In the genomic region with DNA sequence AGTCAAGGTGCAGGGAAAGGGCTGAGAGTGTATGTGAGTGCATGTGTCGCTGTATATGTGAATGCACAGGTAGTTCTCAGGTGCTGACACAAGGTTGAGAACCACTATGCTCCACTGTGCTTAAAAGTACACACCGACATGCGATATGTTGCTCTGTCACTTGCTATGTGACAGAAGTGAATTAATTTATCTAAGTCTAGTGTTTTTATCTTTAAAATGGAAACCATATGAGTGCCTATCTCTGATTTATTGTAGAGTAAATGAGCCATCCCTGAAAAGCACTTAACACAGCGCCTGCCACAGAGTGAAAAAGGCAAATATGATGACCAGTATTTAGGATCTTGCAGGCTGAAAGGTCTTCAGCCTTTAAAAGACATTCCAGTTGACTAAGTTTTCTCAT, we compare ENCODE assay signal across 27 cellular contexts.
"Had no signal": no experiment of that assay in that cellular context is flagged by ENCODE, and none has a peak within 500 bp of the region (broad histone marks: within the 10 kb centered on the region; RNA-seq: fewer than 3 reads in every experiment).

No MANE protein-coding gene starts in this region.

- DNase-seq: occipital lobe; ovary; posterior cingulate gyrus; psoas muscle; right cardiac atrium; right lobe of liver; sigmoid colon; small intestine; stimulated activated CD4-positive, alpha-beta T cell treated with anti-CD3 and anti-CD28 coated beads, Interleukin-15, amount 100 ng/mL, for 24 hours; stimulated activated CD4-positive, alpha-beta T cell treated with anti-CD3 and anti-CD28 coated beads, Interleukin-2, amount 100 ng/mL, for 24 hours; stimulated activated CD4-positive, alpha-beta T cell treated with anti-CD3 and anti-CD28 coated beads, Interleukin-2, amount 100 ng/mL, for 48 hours; stimulated activated CD4-positive, alpha-beta T cell treated with anti-CD3 and anti-CD28 coated beads, Interleukin-4, amount 100 ng/mL, for 24 hours; stimulated activated naive B cell treated with anti-CD40 and anti-IgM and Interleukin-4, amounts not matched to agents 10 μg/mL and 1 μg/mL and 100 μg/mL, for 72 hours; stimulated activated naive CD4-positive, alpha-beta T cell treated with Interleukin-2 at 50 U/mL for 16 hours; stomach; thyroid gland; trophoblast cell; upper lobe of left lung had no signal

- H3K4me3 Mint-ChIP-seq: neural progenitor cell; stimulated activated effector memory CD8-positive, alpha-beta T cell treated with anti-CD3 and anti-CD28 coated beads, Interleukin-12 subunit alpha, Interleukin-12 subunit beta, amount 100 ng/mL, for 72 hours; stimulated activated naive B cell treated with anti-CD40 and anti-IgM and Interleukin-4, amounts not matched to agents 10 μg/mL and 1 μg/mL and 100 μg/mL, for 72 hours; stimulated activated naive CD8-positive, alpha-beta T cell treated with anti-CD3 and anti-CD28 coated beads, Interleukin-15, Interleukin-2, amounts not matched to agents 100 ng/mL and 50 ng/mL, for 24 hours had no signal

- ATAC-seq: psoas muscle; right cardiac atrium; right lobe of liver; stimulated activated effector memory CD8-positive, alpha-beta T cell treated with anti-CD3 and anti-CD28 coated beads, Interleukin-12 subunit alpha, Interleukin-12 subunit beta, amount 100 ng/mL, for 72 hours; stimulated activated naive B cell treated with anti-CD40 and anti-IgM and Interleukin-4, amounts not matched to agents 10 μg/mL and 1 μg/mL and 100 μg/mL, for 72 hours had no signal

- H3K36me3 ChIP-seq: ovary, right lobe of liver, thoracic aorta, thyroid gland, upper lobe of left lung, vagina had no signal

- H3K4me2 ChIP-seq: neural progenitor cell had no signal

- H3K27ac ChIP-seq: neural progenitor cell, ovary, parathyroid adenoma, psoas muscle, right lobe of liver, sigmoid colon, stomach, thoracic aorta, thyroid gland, tibial nerve, upper lobe of left lung, vagina had no signal

- H3K9me3 ChIP-seq: ovary, psoas muscle, right lobe of liver, sigmoid colon, stomach, thoracic aorta, thyroid gland, tibial nerve, upper lobe of left lung, vagina had no signal

- H3K9me3 Mint-ChIP-seq: nephron; neural progenitor cell; stimulated activated effector memory CD8-positive, alpha-beta T cell treated with anti-CD3 and anti-CD28 coated beads, Interleukin-12 subunit alpha, Interleukin-12 subunit beta, amount 100 ng/mL, for 72 hours; stimulated activated naive B cell treated with anti-CD40 and anti-IgM and Interleukin-4, amounts not matched to agents 10 μg/mL and 1 μg/mL and 100 μg/mL, for 72 hours; stimulated activated naive CD8-positive, alpha-beta T cell treated with anti-CD3 and anti-CD28 coated beads, Interleukin-15, Interleukin-2, amounts not matched to agents 100 ng/mL and 50 ng/mL, for 24 hours had no signal

- H3K27me3 Mint-ChIP-seq: progenitor cell of endocrine pancreas; stimulated activated naive B cell treated with anti-CD40 and anti-IgM and Interleukin-4, amounts not matched to agents 10 μg/mL and 1 μg/mL and 100 μg/mL, for 72 hours; stimulated activated naive CD8-positive, alpha-beta T cell treated with anti-CD3 and anti-CD28 coated beads, Interleukin-15, Interleukin-2, amounts not matched to agents 100 ng/mL and 50 ng/mL, for 24 hours had no signal

- H3K4me3 ChIP-seq: neural progenitor cell, ovary, psoas muscle, right lobe of liver, sigmoid colon, stomach, thoracic aorta, thyroid gland, tibial nerve, upper lobe of left lung, vagina had no signal

- H2AFZ ChIP-seq: neural progenitor cell, parathyroid adenoma had no signal

- H3K27ac Mint-ChIP-seq: nephron; neural progenitor cell; progenitor cell of endocrine pancreas; stimulated activated effector memory CD8-positive, alpha-beta T cell treated with anti-CD3 and anti-CD28 coated beads, Interleukin-12 subunit alpha, Interleukin-12 subunit beta, amount 100 ng/mL, for 72 hours; stimulated activated naive CD8-positive, alpha-beta T cell treated with anti-CD3 and anti-CD28 coated beads, Interleukin-15, Interleukin-2, amounts not matched to agents 100 ng/mL and 50 ng/mL, for 24 hours had no signal

- H3K27me3 ChIP-seq: neural progenitor cell, ovary, right lobe of liver, sigmoid colon, stomach, thyroid gland, tibial nerve, upper lobe of left lung, vagina had no signal

- H3K9ac ChIP-seq: neural progenitor cell, parathyroid adenoma had no signal
